In the genomic region with DNA sequence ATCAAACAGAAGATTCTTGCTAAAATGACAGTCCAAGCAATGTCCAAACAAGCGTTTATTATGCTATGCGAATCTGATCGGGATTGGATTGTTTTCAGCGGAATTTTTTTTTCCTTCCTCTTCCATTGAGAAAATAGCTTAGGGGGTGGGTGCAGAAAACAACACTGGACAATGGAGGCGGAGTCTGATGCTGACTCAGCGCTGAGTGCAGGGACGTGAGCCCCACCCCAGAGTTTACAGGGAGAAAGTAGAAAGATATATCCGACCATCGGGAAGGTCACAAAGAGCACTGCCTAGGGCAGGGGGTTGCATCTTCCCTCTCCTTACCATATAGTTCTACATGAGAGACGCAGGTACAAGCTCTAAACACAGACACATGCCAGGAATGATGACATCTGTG, we compare ENCODE assay signal across 17 cellular contexts.
DNase-seq lines count a peak whose midpoint lies in the region; ATAC-seq lines count a peak whose summit lies in the region.
"Had no signal": no experiment of that assay in that cellular context is flagged by ENCODE, and none has a peak within 500 bp of the region (broad histone marks: within the 10 kb centered on the region; RNA-seq: fewer than 3 reads in every experiment).

No MANE protein-coding gene starts in this region.

- ATAC-seq in T-helper 17 cell = no peak
- no peak for ATAC-seq in stimulated activated memory B cell treated with anti-CD40 and anti-IgM and Interleukin-4, amounts not matched to agents 10 μg/mL and 1 μg/mL and 100 μg/mL, for 72 hours
- ATAC-seq: gastroesophageal sphincter had no signal

- no peak overlapping the region for H2BK5ac ChIP-seq in mesendoderm (ENCODE audit: low read length)

- H3K36me3 ChIP-seq in iPS-18a (ENCODE audit: control insufficient read depth, low read depth, low read length) = no peaks in the 10 kb centered on the region
- no peaks in the 10 kb centered on the region for H3K36me3 ChIP-seq in mesendoderm (ENCODE audit: control insufficient read depth, insufficient read depth, low read length)
- H3K36me3 ChIP-seq: gastroesophageal sphincter, sigmoid colon had no signal

- H3K4me1 ChIP-seq in iPS-18a (ENCODE audit: control insufficient read depth, low read depth, low read length) (peaks cover 23% of the 10 kb centered on the region), mesendoderm (ENCODE audit: control insufficient read depth, low read depth, low read length) (no peaks in the 10 kb centered on the region)

- WGBS in mesendoderm (ENCODE audit: extremely low coverage, insufficient coverage, low lambda C conversion rate) = no CpG with 5 or more reads among the region's 10 CpGs

- H3K4me3 ChIP-seq in iPS-18a (ENCODE audit: low read length) = no peak overlapping the region
- no peak overlapping the region for H3K4me3 ChIP-seq in mesendoderm (ENCODE audit: low read length)
- H3K4me3 ChIP-seq: gastroesophageal sphincter, sigmoid colon had no signal

- H3K27ac ChIP-seq in iPS-18a (ENCODE audit: low read length) (peak overlapping the region; percentile 18), mesendoderm (ENCODE audit: low read depth, low read length) (no peak overlapping the region)
- H3K27ac ChIP-seq: 22Rv1, gastroesophageal sphincter, sigmoid colon had no signal

- H3K36me3 Mint-ChIP-seq in T-helper 17 cell (ENCODE audit: low read depth) = peaks cover 13% of the 10 kb centered on the region
- peaks cover 8% of the 10 kb centered on the region for H3K36me3 Mint-ChIP-seq in stimulated activated memory B cell treated with anti-CD40 and anti-IgM and Interleukin-4, amounts not matched to agents 10 μg/mL and 1 μg/mL and 100 μg/mL, for 72 hours

- no peaks in the 10 kb centered on the region for H3K79me1 ChIP-seq in mesendoderm (ENCODE audit: low read length)

- no peak overlapping the region for H3K4me3 Mint-ChIP-seq in T-helper 17 cell
- no peak overlapping the region for H3K4me3 Mint-ChIP-seq in stimulated activated memory B cell treated with anti-CD40 and anti-IgM and Interleukin-4, amounts not matched to agents 10 μg/mL and 1 μg/mL and 100 μg/mL, for 72 hours
- H3K4me3 Mint-ChIP-seq: nephron progenitor cell had no signal

- no peak overlapping the region for H2AK5ac ChIP-seq in mesendoderm (ENCODE audit: low read length)

- H3K18ac ChIP-seq in mesendoderm (ENCODE audit: low read length) = no peak overlapping the region

- H4K8ac ChIP-seq in mesendoderm (ENCODE audit: low read depth, low read length) = no peak overlapping the region

- H3K27me3 Mint-ChIP-seq in T-helper 17 cell = no peaks in the 10 kb centered on the region
- H3K27me3 Mint-ChIP-seq in stimulated activated memory B cell treated with anti-CD40 and anti-IgM and Interleukin-4, amounts not matched to agents 10 μg/mL and 1 μg/mL and 100 μg/mL, for 72 hours = no peaks in the 10 kb centered on the region

- H3K27ac Mint-ChIP-seq in T-helper 17 cell = peak overlapping the region; percentile 39
- H3K27ac Mint-ChIP-seq in stimulated activated memory B cell treated with anti-CD40 and anti-IgM and Interleukin-4, amounts not matched to agents 10 μg/mL and 1 μg/mL and 100 μg/mL, for 72 hours = peak overlapping the region; percentile 31
- H3K27ac Mint-ChIP-seq: nephron progenitor cell had no signal

- no peaks in the 10 kb centered on the region for H3K9me3 ChIP-seq in T-helper 17 cell (ENCODE audit: control insufficient read depth, low read length, poor library complexity, severe bottlenecking)
- no peaks in the 10 kb centered on the region for H3K9me3 ChIP-seq in iPS-18a (ENCODE audit: control insufficient read depth, low read depth, low read length)
- H3K9me3 ChIP-seq: gastroesophageal sphincter, sigmoid colon had no signal

- DNase-seq in NCI-H345 (lab: John Stamatoyannopoulos, UW) (peak; percentile 26), NCI-H345 treated with DMSO at 0.1 percent for 48 hours (lab: John Stamatoyannopoulos, UW; ENCODE audit: unreplicated experiment) (no peak), T-helper 17 cell (no peak), mesendoderm (no peak), NCI-H1436 (lab: John Stamatoyannopoulos, UW) (no peak), kidney glomerular epithelial cell (lab: John Stamatoyannopoulos, UW) (no peak)
- DNase-seq: activated CD4-positive, alpha-beta T cell treated with anti-CD3 and anti-CD28 coated beads for 4 hours; activated T-cell treated with anti-CD3 and anti-CD28 coated beads, Interleukin-2, amount 50 U/mL, for 1 hour; NCI-H2227 treated with DMSO at 0.1 percent for 48 hours; nephron progenitor cell; sigmoid colon; T-helper 2 cell had no signal

- no peak overlapping the region for H4K5ac ChIP-seq in mesendoderm (ENCODE audit: low read length)

- no peaks in the 10 kb centered on the region for H3K79me2 ChIP-seq in mesendoderm (ENCODE audit: control insufficient read depth, insufficient read depth, low read length)

- no peak overlapping the region for H3K4ac ChIP-seq in mesendoderm (ENCODE audit: low read depth, low read length)

- no peak overlapping the region for H3K56ac ChIP-seq in mesendoderm (ENCODE audit: low read length)

- peaks cover 39% of the 10 kb centered on the region for H3K4me1 Mint-ChIP-seq in T-helper 17 cell
- H3K4me1 Mint-ChIP-seq in stimulated activated memory B cell treated with anti-CD40 and anti-IgM and Interleukin-4, amounts not matched to agents 10 μg/mL and 1 μg/mL and 100 μg/mL, for 72 hours = peaks cover 25% of the 10 kb centered on the region

- H3K27me3 ChIP-seq in iPS-18a (ENCODE audit: control insufficient read depth, insufficient read depth, low read length) (no peaks in the 10 kb centered on the region), mesendoderm (ENCODE audit: insufficient read depth, low read length, poor library complexity) (no peaks in the 10 kb centered on the region)
- H3K27me3 ChIP-seq: dorsolateral prefrontal cortex, gastroesophageal sphincter, sigmoid colon had no signal

- H2BK15ac ChIP-seq in mesendoderm (replicated peaks; ENCODE audit: low read depth) = no peak overlapping the region

- no peak overlapping the region for H3K23ac ChIP-seq in mesendoderm (ENCODE audit: low read length)

- H2BK120ac ChIP-seq in mesendoderm (ENCODE audit: low read depth, low read length) = no peak overlapping the region

- H3K9ac ChIP-seq in iPS-18a (ENCODE audit: low read length) = no peak overlapping the region
- H3K9ac ChIP-seq in mesendoderm (ENCODE audit: low read length) = no peak overlapping the region

- no peak overlapping the region for H3K4me2 ChIP-seq in mesendoderm (ENCODE audit: low read length)

- no peaks in the 10 kb centered on the region for H3K9me3 Mint-ChIP-seq in stimulated activated memory B cell treated with anti-CD40 and anti-IgM and Interleukin-4, amounts not matched to agents 10 μg/mL and 1 μg/mL and 100 μg/mL, for 72 hours
- H3K9me3 Mint-ChIP-seq: nephron progenitor cell had no signal
